Comparison of ENCODE assay signal across 11 cellular contexts in the genomic region with DNA sequence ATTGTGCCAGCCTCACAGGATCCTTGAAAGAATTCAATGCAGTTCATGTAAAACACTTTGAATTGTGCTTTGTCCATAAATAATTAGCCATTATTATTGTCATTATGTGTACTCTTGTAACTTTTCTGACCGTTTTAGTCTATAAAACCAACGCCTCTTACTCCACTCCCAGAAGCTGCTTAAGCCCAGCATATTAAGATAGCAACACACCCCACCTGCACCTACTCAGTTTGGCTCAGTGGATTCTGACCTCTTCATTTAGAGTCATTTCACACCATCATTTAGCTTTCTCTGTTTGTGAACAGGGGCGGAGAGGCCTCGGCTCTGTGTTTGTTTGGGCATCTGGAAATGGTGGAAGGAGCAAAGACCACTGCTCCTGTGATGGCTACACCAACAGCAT.
"Had no signal": no experiment of that assay in that cellular context is flagged by ENCODE, and none has a peak within 500 bp of the region (broad histone marks: within the 10 kb centered on the region; RNA-seq: fewer than 3 reads in every experiment).

No MANE protein-coding gene starts in this region.

- FAIRE-seq: H1, H54 had no signal

- H3K4me3 ChIP-seq: GM23248, GM23338, HAP-1 had no signal

- H3K4me1 ChIP-seq: HAP-1 had no signal

- DNase-seq: GM23248, GOT3, H7, H9, HCEC 1CT, HFFc6 had no signal

- H3K9ac ChIP-seq: GM23248 had no signal

- H3K27ac ChIP-seq: GM23248 had no signal

- H2AFZ ChIP-seq: GM23248, GM23338 had no signal

- ATAC-seq: GM23338, HCT116 had no signal

- H3K36me3 ChIP-seq: HAP-1 had no signal

- H3K9me3 ChIP-seq: HAP-1 had no signal

- H3K4me2 ChIP-seq: GM23338 had no signal
